In the genomic region with DNA sequence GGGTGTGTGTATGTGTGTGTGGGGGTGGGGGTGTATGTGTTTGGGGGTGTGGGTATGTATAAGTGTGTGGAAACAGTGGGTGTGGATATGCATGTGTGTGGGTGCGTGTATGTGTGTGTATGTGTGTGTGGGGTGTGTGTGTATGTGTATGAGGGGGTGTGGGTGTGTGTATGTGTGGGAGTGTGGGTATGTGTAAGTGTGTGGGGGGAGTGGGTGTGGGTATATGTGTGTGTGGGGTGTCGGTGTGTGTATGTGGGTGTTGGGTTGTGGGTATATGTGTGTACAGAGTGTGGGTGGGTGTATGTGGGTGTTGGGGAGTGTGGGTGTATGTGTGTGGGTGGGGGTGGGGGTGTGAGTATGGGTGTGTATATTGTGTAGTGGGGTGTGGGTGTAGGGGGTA, we compare ENCODE assay signal across 20 cellular contexts.
A peak's percentile ranks its signal among the peaks of the same experiment; 100 is the strongest.
DNase-seq lines count a peak whose midpoint lies in the region; ATAC-seq, FAIRE-seq and TF ChIP-seq lines count a peak whose summit lies in the region.
"Had no signal": no experiment of that assay in that cellular context is flagged by ENCODE, and none has a peak within 500 bp of the region (broad histone marks: within the 10 kb centered on the region; RNA-seq: fewer than 3 reads in every experiment).

No MANE protein-coding gene starts in this region.

- no peaks in the 10 kb centered on the region for H3K4me1 Mint-ChIP-seq in stimulated activated naive CD8-positive, alpha-beta T cell treated with anti-CD3 and anti-CD28 coated beads, Interleukin-15, amount 100 ng/mL, for 72 hours
- peaks cover 36% of the 10 kb centered on the region for H3K4me1 Mint-ChIP-seq in neural crest cell
- H3K4me1 Mint-ChIP-seq: B cell; CD4-positive, CD25-positive, alpha-beta regulatory T cell had no signal

- no peaks in the 10 kb centered on the region for H3K27me3 Mint-ChIP-seq in stimulated activated naive CD8-positive, alpha-beta T cell treated with anti-CD3 and anti-CD28 coated beads, Interleukin-15, amount 100 ng/mL, for 72 hours
- no peaks in the 10 kb centered on the region for H3K27me3 Mint-ChIP-seq in neural crest cell (ENCODE audit: low read depth)
- H3K27me3 Mint-ChIP-seq: B cell had no signal

- peak; percentile 63 for FAIRE-seq in urothelium cell line (lab: Jason Lieb, UNC)
- FAIRE-seq: A204.1, GM12878 had no signal

- ATAC-seq in stimulated activated naive CD8-positive, alpha-beta T cell treated with anti-CD3 and anti-CD28 coated beads, Interleukin-15, amount 100 ng/mL, for 72 hours: peak; percentile 35
- no peak for ATAC-seq in stimulated activated naive CD8-positive, alpha-beta T cell treated with anti-CD3 and anti-CD28 coated beads, Interleukin-15, Interleukin-2, amounts not matched to agents 100 U/mL and 50 U/mL, for 24 hours
- ATAC-seq in esophagus mucosa (peak; percentile 23), GM18861 (IDR thresholded peaks at IDR 0.05; ENCODE audit: unreplicated experiment) (no peak)
- ATAC-seq: CD8-positive, alpha-beta T cell; GM12878 had no signal

- H3K9me3 Mint-ChIP-seq in stimulated activated naive CD8-positive, alpha-beta T cell treated with anti-CD3 and anti-CD28 coated beads, Interleukin-15, amount 100 ng/mL, for 72 hours: peaks cover 0 to 6% of the 10 kb centered on the region in 2 donors
- H3K9me3 Mint-ChIP-seq in neural crest cell: no peaks in the 10 kb centered on the region

- H3K27ac Mint-ChIP-seq in stimulated activated naive CD8-positive, alpha-beta T cell treated with anti-CD3 and anti-CD28 coated beads, Interleukin-15, amount 100 ng/mL, for 72 hours: no peak overlapping the region
- peak overlapping the region; percentile 50 for H3K27ac Mint-ChIP-seq in neural crest cell (ENCODE audit: unreplicated experiment)
- H3K27ac Mint-ChIP-seq: B cell; CD4-positive, CD25-positive, alpha-beta regulatory T cell; CD8-positive, alpha-beta T cell had no signal

- no peak for DNase-seq in stimulated activated naive CD8-positive, alpha-beta T cell treated with anti-CD3 and anti-CD28 coated beads, Interleukin-15, amount 100 ng/mL, for 72 hours
- DNase-seq in stimulated activated naive CD8-positive, alpha-beta T cell treated with anti-CD3 and anti-CD28 coated beads, Interleukin-15, Interleukin-2, amounts not matched to agents 100 U/mL and 50 U/mL, for 24 hours: no peak
- no peak for DNase-seq in neural crest cell (ENCODE audit: low read depth, low spot score)
- no peak for DNase-seq in urothelium cell line (ENCODE audit: low spot score)
- DNase-seq in kidney tubule cell (ENCODE audit: low spot score): no peak
- DNase-seq in EL: no peak
- DNase-seq: Caco-2; CD4-positive, CD25-positive, alpha-beta regulatory T cell; CD8-positive, alpha-beta T cell; DMS153; DND-41; GDM1; GOT3; H7; HCEC 1CT had no signal

- no peak overlapping the region for H3K4me3 Mint-ChIP-seq in stimulated activated naive CD8-positive, alpha-beta T cell treated with anti-CD3 and anti-CD28 coated beads, Interleukin-15, amount 100 ng/mL, for 72 hours
- no peak overlapping the region for H3K4me3 Mint-ChIP-seq in neural crest cell
- H3K4me3 Mint-ChIP-seq: B cell; CD4-positive, CD25-positive, alpha-beta regulatory T cell; CD8-positive, alpha-beta T cell had no signal

- TF ChIP-seq CTCF in neural crest cell (conservative IDR thresholded peaks at IDR 0.05): no peak

- no peaks in the 10 kb centered on the region for H3K36me3 Mint-ChIP-seq in neural crest cell (ENCODE audit: low read depth)
- H3K36me3 Mint-ChIP-seq: CD4-positive, CD25-positive, alpha-beta regulatory T cell; CD8-positive, alpha-beta T cell had no signal

Comparison
In these comparisons a context has a peak if more than half of its experiments do, and no peak if none do; other contexts are left out.
1. ATAC-seq: peak in stimulated activated naive CD8-positive, alpha-beta T cell treated with anti-CD3 and anti-CD28 coated beads, Interleukin-15, amount 100 ng/mL, for 72 hours (single experiment) and esophagus mucosa (single experiment); none in stimulated activated naive CD8-positive, alpha-beta T cell treated with anti-CD3 and anti-CD28 coated beads, Interleukin-15, Interleukin-2, amounts not matched to agents 100 U/mL and 50 U/mL, for 24 hours (single experiment) and GM18861 (single experiment).